24 cellular contexts compared by ENCODE assay signal in the genomic region with DNA sequence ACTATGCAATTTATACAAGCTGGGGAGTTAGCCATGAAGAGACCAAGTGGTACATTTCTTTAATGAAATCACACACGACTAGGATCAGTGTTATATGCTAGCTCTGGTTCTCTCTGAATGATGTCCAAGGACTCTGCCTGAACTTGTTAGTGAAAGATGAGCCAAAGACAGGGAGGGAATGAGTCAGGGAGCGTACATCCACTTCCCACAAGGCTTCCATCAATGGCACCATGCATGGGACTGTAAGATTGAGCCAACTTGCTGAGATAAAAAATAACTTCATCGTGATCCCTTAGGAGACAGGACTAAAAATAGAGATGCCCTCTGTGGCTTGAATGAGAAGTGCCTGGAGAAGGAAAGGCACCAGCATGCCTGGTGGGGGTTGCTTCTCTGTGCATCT.
"Had no signal": no experiment of that assay in that cellular context is flagged by ENCODE, and none has a peak within 500 bp of the region (broad histone marks: within the 10 kb centered on the region; RNA-seq: fewer than 3 reads in every experiment).

No MANE protein-coding gene starts in this region.

- ATAC-seq: activated CD8-positive, alpha-beta memory T cell treated with anti-CD3 and anti-CD28 coated beads, Interleukin-2, amount 10 ng/mL, durations not matched to agents 7 days and 5 days; activated T-helper 17 cell treated with anti-CD3 and anti-CD28 coated beads, Interleukin-2, amount 50 U/mL, for 72 hours; left lobe of liver; naive thymus-derived CD4-positive, alpha-beta T cell had no signal

- H3K27ac Mint-ChIP-seq: activated CD4-positive, alpha-beta memory T cell treated with anti-CD3 and anti-CD28 coated beads, Interleukin-2, amount 10 ng/mL, durations not matched to agents 7 days and 5 days; activated CD8-positive, alpha-beta memory T cell treated with anti-CD3 and anti-CD28 coated beads, Interleukin-2, amount 10 ng/mL, durations not matched to agents 7 days and 5 days; activated naive CD8-positive, alpha-beta T cell treated with anti-CD3 and anti-CD28 coated beads for 36 hours; activated T-helper 17 cell treated with anti-CD3 and anti-CD28 coated beads, Interleukin-2, amount 50 U/mL, for 72 hours; naive thymus-derived CD4-positive, alpha-beta T cell had no signal

- H3K27ac ChIP-seq: hepatocyte, ovary, tibial nerve had no signal

- DNase-seq: activated CD4-positive, alpha-beta memory T cell treated with anti-CD3 and anti-CD28 coated beads, Interleukin-2, amount 10 ng/mL, durations not matched to agents 7 days and 5 days; activated CD4-positive, alpha-beta T cell treated with anti-CD3 and anti-CD28 coated beads for 48 hours; activated CD4-positive, CD25-positive, alpha-beta regulatory T cell; activated CD8-positive, alpha-beta memory T cell treated with anti-CD3 and anti-CD28 coated beads, Interleukin-2, amount 10 ng/mL, durations not matched to agents 7 days and 5 days; activated naive CD4-positive, alpha-beta T cell; activated naive CD8-positive, alpha-beta T cell treated with anti-CD3 and anti-CD28 coated beads for 36 hours; activated T-cell treated with anti-CD3 and anti-CD28 coated beads, Interleukin-2, amount 50 U/mL, for 1 hour; amniotic stem cell; central memory CD4-positive, alpha-beta T cell; mesendoderm; naive thymus-derived CD4-positive, alpha-beta T cell; ovary; SK-N-SH; stimulated activated CD4-positive, alpha-beta T cell treated with anti-CD3 and anti-CD28 coated beads, Interleukin-2, amount 100 ng/mL, for 24 hours; stimulated activated naive CD4-positive, alpha-beta T cell treated with Interleukin-2 at 50 U/mL for 16 hours; T-helper 1 cell; T-helper 9 cell had no signal

- H3K36me3 Mint-ChIP-seq: activated CD8-positive, alpha-beta memory T cell treated with anti-CD3 and anti-CD28 coated beads, Interleukin-2, amount 10 ng/mL, durations not matched to agents 7 days and 5 days; activated naive CD8-positive, alpha-beta T cell treated with anti-CD3 and anti-CD28 coated beads for 36 hours had no signal

- H3K27me3 Mint-ChIP-seq: activated CD4-positive, alpha-beta memory T cell treated with anti-CD3 and anti-CD28 coated beads, Interleukin-2, amount 10 ng/mL, durations not matched to agents 7 days and 5 days; activated CD8-positive, alpha-beta memory T cell treated with anti-CD3 and anti-CD28 coated beads, Interleukin-2, amount 10 ng/mL, durations not matched to agents 7 days and 5 days; activated naive CD8-positive, alpha-beta T cell treated with anti-CD3 and anti-CD28 coated beads for 36 hours had no signal

- H3K4me3 Mint-ChIP-seq: activated CD4-positive, alpha-beta memory T cell treated with anti-CD3 and anti-CD28 coated beads, Interleukin-2, amount 10 ng/mL, durations not matched to agents 7 days and 5 days; activated CD8-positive, alpha-beta memory T cell treated with anti-CD3 and anti-CD28 coated beads, Interleukin-2, amount 10 ng/mL, durations not matched to agents 7 days and 5 days; activated naive CD8-positive, alpha-beta T cell treated with anti-CD3 and anti-CD28 coated beads for 36 hours; activated T-helper 17 cell treated with anti-CD3 and anti-CD28 coated beads, Interleukin-2, amount 50 U/mL, for 72 hours had no signal

- H3K4me1 ChIP-seq: tibial nerve had no signal

- H3K4me1 Mint-ChIP-seq: activated CD4-positive, alpha-beta memory T cell treated with anti-CD3 and anti-CD28 coated beads, Interleukin-2, amount 10 ng/mL, durations not matched to agents 7 days and 5 days; activated CD8-positive, alpha-beta memory T cell treated with anti-CD3 and anti-CD28 coated beads, Interleukin-2, amount 10 ng/mL, durations not matched to agents 7 days and 5 days; activated naive CD8-positive, alpha-beta T cell treated with anti-CD3 and anti-CD28 coated beads for 36 hours; activated T-helper 17 cell treated with anti-CD3 and anti-CD28 coated beads, Interleukin-2, amount 50 U/mL, for 72 hours; naive thymus-derived CD4-positive, alpha-beta T cell had no signal

- H3K9me3 ChIP-seq: ovary had no signal

- H3K9ac ChIP-seq: SK-N-SH had no signal

- H3K36me3 ChIP-seq: ovary, tibial nerve had no signal

- H3K27me3 ChIP-seq: hepatocyte, ovary, tibial nerve had no signal

- FAIRE-seq: colon, endometrium, islet of Langerhans had no signal

- H3K4me3 ChIP-seq: hepatocyte, ovary, tibial nerve had no signal
